Comparison of ENCODE assay signal across 1 cellular context in the genomic region with DNA sequence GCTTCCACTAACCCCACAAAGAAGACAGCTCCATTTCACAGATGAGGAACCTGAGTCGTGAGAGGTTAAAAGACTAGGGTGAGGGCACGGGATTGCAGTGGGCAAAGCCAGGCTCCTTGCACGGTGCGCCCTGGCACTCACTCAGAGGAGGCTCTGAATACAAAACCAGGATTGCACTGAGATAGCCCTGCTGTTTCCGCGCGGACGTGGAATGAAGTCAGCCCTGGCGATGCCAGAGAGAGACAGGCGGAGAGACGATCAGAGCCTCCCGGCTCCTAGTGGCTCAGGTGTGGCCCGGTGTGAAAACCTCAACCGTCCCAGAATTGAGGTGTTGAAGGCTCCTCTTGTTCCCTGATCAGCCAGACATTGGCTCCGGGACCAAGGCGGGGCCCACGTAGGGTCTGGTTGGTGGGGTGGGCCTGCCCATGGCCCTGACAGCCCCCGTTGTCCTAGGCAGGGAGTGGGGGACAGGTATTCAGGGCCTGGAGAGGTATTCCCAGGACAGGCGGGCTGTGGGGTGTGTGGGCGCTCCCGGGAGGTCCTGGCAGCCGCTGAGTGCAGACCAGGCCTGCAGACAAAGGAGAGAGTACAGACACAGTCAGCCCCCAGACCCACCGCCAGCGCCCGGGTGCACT.
TF ChIP-seq lines count a peak whose summit lies in the region.

No MANE protein-coding gene starts in this region.

TF ChIP-seq in GM23338, 12 proteins besides CTCF, POLR2A, EP300 and RAD21 (continued from another document):
- TF ChIP-seq ZNF462 (CRISPR knock-in tag; IDR thresholded peaks at IDR 0.05) (no peak), POLR2AphosphoS5 (IDR thresholded peaks at IDR 0.05; ENCODE audit: low read depth) (no peak), EZH2phosphoT487 (IDR thresholded peaks at IDR 0.05; ENCODE audit: unreplicated experiment) (no peak), ZNF331 (CRISPR knock-in tag; IDR thresholded peaks at IDR 0.05; ENCODE audit: low read depth) (no peak), STAT1 (IDR thresholded peaks at IDR 0.05; ENCODE audit: unreplicated experiment) (no peak)
